9 cellular contexts compared by ENCODE assay signal in genomic region chr21:38361324-38361723, GRCh38.
"Had no signal": no experiment of that assay in that cellular context is flagged by ENCODE, and none has a peak within 500 bp of the region (broad histone marks: within the 10 kb centered on the region; RNA-seq: fewer than 3 reads in every experiment).

No MANE protein-coding gene starts in this region.

- ATAC-seq: HCT116, HepG2 had no signal

- H3K4me1 Mint-ChIP-seq: IgD-negative memory B cell had no signal

- H3K4me1 ChIP-seq: HAP-1 had no signal

- H3K9ac ChIP-seq: GM23248 had no signal

- H3K4me3 Mint-ChIP-seq: HFFc6, IgD-negative memory B cell had no signal

- H3K36me3 ChIP-seq: HAP-1 had no signal

- DNase-seq: GM23248, GOT3, H7, HFFc6, KBM-7 had no signal

- H3K27ac Mint-ChIP-seq: HFFc6, IgD-negative memory B cell had no signal

- H3K36me3 Mint-ChIP-seq: IgD-negative memory B cell had no signal

- H3K9me3 Mint-ChIP-seq: HFFc6 had no signal

- H3K9me3 ChIP-seq: HAP-1 had no signal

- H3K27ac ChIP-seq: GM23248 had no signal

- H3K4me3 ChIP-seq: GM23248, HAP-1 had no signal
